ENCODE assay signal across 1 cellular context in genomic region chr19:3234800-3235199, GRCh38.
TF ChIP-seq lines count a peak whose summit lies in the region.

No MANE protein-coding gene starts in this region.

TF ChIP-seq in IMR-90, 13 proteins besides CTCF, POLR2A, EP300 and RAD21 (continued from another document):
- no peak for TF ChIP-seq FOS (IDR thresholded peaks at IDR 0.05; ENCODE audit: low read depth, low read length)
- TF ChIP-seq RFX5 (IDR thresholded peaks at IDR 0.05; ENCODE audit: low read depth, low read length) = no peak
- no peak for TF ChIP-seq BHLHE40 (IDR thresholded peaks at IDR 0.05; ENCODE audit: low read depth, low read length)
- no peak for TF ChIP-seq RCOR1 (IDR thresholded peaks at IDR 0.05; ENCODE audit: insufficient replicate concordance, low read length)
- TF ChIP-seq MAFK (IDR thresholded peaks at IDR 0.05; ENCODE audit: low read depth, low read length) = no peak
- no peak for TF ChIP-seq MAZ (IDR thresholded peaks at IDR 0.05; ENCODE audit: borderline replicate concordance, low read depth, low read length)
